9 cellular contexts compared by ENCODE assay signal in the genomic region with DNA sequence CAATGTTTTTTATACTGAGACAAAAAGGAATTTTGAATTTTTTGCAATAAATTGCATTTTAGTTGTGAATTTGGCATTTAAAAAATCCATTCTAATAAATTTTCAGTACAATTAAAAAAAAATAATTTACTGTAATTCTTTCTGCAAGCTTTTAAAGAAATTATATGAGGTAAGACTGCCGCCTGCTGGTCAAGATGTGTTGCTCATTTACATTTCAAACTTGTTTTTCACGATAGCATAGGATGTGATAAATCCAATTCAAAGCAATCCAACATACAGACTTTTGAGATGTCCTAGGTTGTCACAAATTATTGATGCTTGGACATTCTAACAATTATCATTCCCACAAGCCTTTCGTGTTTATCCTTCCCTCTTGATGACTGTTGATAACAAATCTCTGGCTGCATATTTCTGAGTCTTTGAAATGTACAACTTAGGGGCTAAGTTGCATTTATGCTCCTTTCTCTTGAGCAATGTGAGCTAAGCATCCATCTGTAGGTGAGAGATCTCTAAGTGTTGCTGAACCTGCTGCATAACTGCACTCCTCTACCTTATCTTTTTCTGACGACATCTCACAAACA. TPM values are rescaled to one million over a fixed set of nuclear protein-coding genes. Genes with fewer than 3 reads are reported as not detected.
DNase-seq lines count a peak whose midpoint lies in the region; ATAC-seq, FAIRE-seq and TF ChIP-seq lines count a peak whose summit lies in the region.
"Had no signal": no experiment of that assay in that cellular context is flagged by ENCODE, and none has a peak within 500 bp of the region (broad histone marks: within the 10 kb centered on the region; RNA-seq: fewer than 3 reads in every experiment).

No MANE protein-coding gene starts in this region.

- no peak overlapping the region for H3K4me3 ChIP-seq in NB4 (ENCODE audit: low read depth, low read length)
- H3K4me3 ChIP-seq in bronchial epithelial cell (ENCODE audit: low read depth, low read length), result no peak overlapping the region
- no peak overlapping the region for H3K4me3 ChIP-seq in left lung

- intact Hi-C loops in left lung (cut with DNase I), result loop anchor here in 1 of 2 donors (2.0 kb wide), 1 partner anchor 239 kb away; no protein-coding TSS in a partner anchor

- H3K27ac ChIP-seq in left lung, result no peak overlapping the region

- H3K4me1 ChIP-seq in left lung, result no peaks in the 10 kb centered on the region

- H3K27me3 ChIP-seq in bronchial epithelial cell (ENCODE audit: control insufficient read depth, insufficient read depth, low read length), result no peaks in the 10 kb centered on the region
- H3K27me3 ChIP-seq in left lung, result no peaks in the 10 kb centered on the region

- FAIRE-seq in bronchial epithelial cell (lab: Jason Lieb, UNC), result no peak

- peak; percentile 3 to 22 (median 8) for DNase-seq in activated CD4-positive, CD25-positive, alpha-beta regulatory T cell (lab: John Stamatoyannopoulos, UW)
- DNase-seq in NB4 (ENCODE audit: low read depth) (peak; percentile 66), T-helper 9 cell (peak; percentile 50), bronchial epithelial cell (ENCODE audit: low read depth) (peak; percentile 58), left lung (no peak), epidermal melanocyte (ENCODE audit: insufficient read length, low spot score) (no peak)
- peak; percentile 11 to 17 for DNase-seq in stimulated activated CD8-positive, alpha-beta memory T cell treated with anti-CD3 and anti-CD28 coated beads, Interleukin-4, amount 100 ng/mL, for 1 hour (ENCODE audit: low read depth in 2 of 2, low spot score in 1 of 2)

- TF ChIP-seq POLR2A in NB4 (IDR thresholded peaks at IDR 0.05; ENCODE audit: extremely low read depth, insufficient read length), result no peak

- TF ChIP-seq CTCF in NB4 (IDR thresholded peaks at IDR 0.05; ENCODE audit: low read depth, low read length) (peak; percentile 55), bronchial epithelial cell (IDR thresholded peaks at IDR 0.05; ENCODE audit: insufficient read depth, low read length, severe bottlenecking) (peak; percentile 43), left lung (IDR thresholded peaks at IDR 0.05) (peak; percentile 68)

- ATAC-seq in activated CD4-positive, CD25-positive, alpha-beta regulatory T cell treated with anti-CD3 and anti-CD28 coated beads, Interleukin-2, amount 50 U/mL, for 24 hours, result no peak
- peak; percentile 64 for ATAC-seq in left lung

- no peaks in the 10 kb centered on the region for H3K9me3 ChIP-seq in left lung

- H3K36me3 ChIP-seq in bronchial epithelial cell (ENCODE audit: control insufficient read depth, insufficient read depth, low read length) (no peaks in the 10 kb centered on the region), left lung (no peaks in the 10 kb centered on the region)

RNA-seq across cellular contexts. Expression of a gene that starts 21.7 kb away (rescaled TPM):
- total RNA-seq in bronchial epithelial cell (1.6 and 5.5 TPM in 2 replicates), left lung (1 to 10 TPM; 4.7 to 4.8 TPM)

RNA-seq across cellular contexts. Expression of a gene that starts 41.9 kb away (rescaled TPM):
- total RNA-seq in bronchial epithelial cell (0.64 and 1.1 TPM in 2 replicates), left lung (10 to 100 TPM; 11.0 to 11.6 TPM)
- total RNA-seq: mononuclear cell had no signal

Comparison
In these comparisons a context has a peak if more than half of its experiments do, and no peak if none do; other contexts are left out.
1. DNase-seq: peak in activated CD4-positive, CD25-positive, alpha-beta regulatory T cell (4 of 4), NB4 (single experiment), T-helper 9 cell (single experiment), bronchial epithelial cell (single experiment) and stimulated activated CD8-positive, alpha-beta memory T cell treated with anti-CD3 and anti-CD28 coated beads, Interleukin-4, amount 100 ng/mL, for 1 hour (2 of 2); none in left lung (0 of 2) and epidermal melanocyte (single experiment).
2. Peak in every context shown above with its lines, with median percentiles within 50 percentile points of each other: CTCF ChIP-seq.